23 cellular contexts compared by ENCODE assay signal in genomic region chr5:9373586-9373985, GRCh38.
DNase-seq lines count a peak whose midpoint lies in the region; ATAC-seq and TF ChIP-seq lines count a peak whose summit lies in the region.
"Had no signal": no experiment of that assay in that cellular context is flagged by ENCODE, and none has a peak within 500 bp of the region (broad histone marks: within the 10 kb centered on the region; RNA-seq: fewer than 3 reads in every experiment).

No MANE protein-coding gene starts in this region.

- peaks cover 30 to 52% of the 10 kb centered on the region in 2 experiments for H3K79me1 ChIP-seq in IMR-90 (ENCODE audit: low read depth in 1 of 2, low read length in 2 of 2)

- H2AK5ac ChIP-seq in IMR-90 (ENCODE audit: low read depth, low read length), result no peak overlapping the region

- TF ChIP-seq CTCF in IMR-90 (conservative IDR thresholded peaks at IDR 0.05; ENCODE audit: low read depth, low read length) (no peak), astrocyte of the cerebellum (IDR thresholded peaks at IDR 0.05; ENCODE audit: low read depth, low read length, missing control alignments) (no peak), fibroblast of mammary gland (conservative IDR thresholded peaks at IDR 0.05; ENCODE audit: control insufficient read depth, insufficient read depth, low read depth, low read length) (no peak), omental fat pad (IDR thresholded peaks at IDR 0.05) (no peak)

- no peak overlapping the region for H2AK9ac ChIP-seq in IMR-90 (replicated peaks; ENCODE audit: low read depth, low read length, poor library complexity)

- no peak for TF ChIP-seq RAD21 in IMR-90 (IDR thresholded peaks at IDR 0.05; ENCODE audit: low read length)

- CTCF ChIA-PET in IMR-90 (lab: Yijun Ruan, JAX), result no interaction called here

- H3K14ac ChIP-seq in IMR-90 (replicated peaks; ENCODE audit: low read depth, low read length), result no peak overlapping the region

- H3K9me1 ChIP-seq in IMR-90 (ENCODE audit: insufficient read depth, low read length), result peaks cover 26% of the 10 kb centered on the region

- WGBS in IMR-90 (ENCODE audit: extremely low coverage in 2 of 2, insufficient read length in 1 of 2), 2 experiments, result no CpG with 5 or more reads among the region's 2 CpGs

- H2BK5ac ChIP-seq in IMR-90 (ENCODE audit: low read depth, low read length, poor library complexity, severe bottlenecking), result no peak overlapping the region

- H4K8ac ChIP-seq in IMR-90 (ENCODE audit: low read depth in 2 of 2, low read length in 2 of 2), result no peak overlapping the region

- dilution Hi-C loops in IMR-90 (cut with HindIII; ENCODE audit: low sequenced_read_pairs, unreplicated experiment), result no loop called here

- H3K4ac ChIP-seq in IMR-90 (ENCODE audit: low read depth, low read length), result no peak overlapping the region

- no peak overlapping the region for H3K56ac ChIP-seq in IMR-90 (ENCODE audit: extremely low read depth, insufficient read depth, low read length)

- intact Hi-C loops in IMR-90 (cut with micrococcal nuclease), result no loop called here

- no peak overlapping the region for H2BK20ac ChIP-seq in IMR-90 (ENCODE audit: low read depth, low read length)

- H4K5ac ChIP-seq in IMR-90 (ENCODE audit: low read depth, low read length), result no peak overlapping the region

- peaks cover 2% of the 10 kb centered on the region; the same call in 1 of the 2 replicates for H3K36me3 ChIP-seq in IMR-90 (ENCODE audit: control insufficient read depth, insufficient read depth, low read length)

- DNase-seq in IMR-90 (peak; percentile 81), astrocyte of the cerebellum (ENCODE audit: low read depth) (peak; percentile 34), fibroblast of mammary gland (ENCODE audit: low read depth) (peak; percentile 33), skeletal muscle cell (ENCODE audit: low read depth) (peak; percentile 30), GM19238 (ENCODE audit: insufficient read length, low spot score) (no peak), omental fat pad (ENCODE audit: low spot score) (no peak)
- DNase-seq: C1 segment of cervical spinal cord; Caco-2; CD8-positive, alpha-beta T cell; EL; GF-D8; GM23248; H7; KBM-7; NCI-H1105 treated with DMSO at 0.1 percent for 48 hours; NCI-H146; NCI-H1930; NCI-H2107; NCI-H524 treated with DMSO at 0.1 percent for 48 hours; Right ventricle myocardium superior; RPMI8226 had no signal

- no peaks in the 10 kb centered on the region for H3K9me3 ChIP-seq in IMR-90 (ENCODE audit: control insufficient read depth, insufficient read depth, low read length)
- H3K9me3 ChIP-seq: Caco-2 had no signal

- H3K4me1 ChIP-seq in IMR-90 (ENCODE audit: control insufficient read depth, insufficient read depth, low read length), result peaks cover 16% of the 10 kb centered on the region
- H3K4me1 ChIP-seq: Caco-2 had no signal

- H3K4me3 ChIP-seq in IMR-90 (ENCODE audit: insufficient read depth, low read depth, low read length), result no peak overlapping the region
- H3K4me3 ChIP-seq in astrocyte of the cerebellum (ENCODE audit: low read depth, low read length), result no peak overlapping the region
- no peak overlapping the region for H3K4me3 ChIP-seq in fibroblast of mammary gland (ENCODE audit: control insufficient read depth, low read depth, low read length)
- no peak overlapping the region for H3K4me3 ChIP-seq in skeletal muscle cell (ENCODE audit: low read depth, low read length)
- H3K4me3 ChIP-seq: GM23248, SJSA1 had no signal

- TF ChIP-seq POLR2A in IMR-90 (IDR thresholded peaks at IDR 0.05; ENCODE audit: low read depth, low read length), result no peak

- ATAC-seq in IMR-90 (ENCODE audit: low read depth), result 0 out of 2 replicates have a peak, but pooled peaks have one; percentile 14
- no peak for ATAC-seq in omental fat pad (ENCODE audit: low FRiP score)
- ATAC-seq in GM21717 (IDR thresholded peaks at IDR 0.05; ENCODE audit: unreplicated experiment), result no peak
- ATAC-seq: CD8-positive, alpha-beta T cell had no signal

- no peak overlapping the region for H2BK120ac ChIP-seq in IMR-90 (ENCODE audit: low read depth, low read length)

- H2BK15ac ChIP-seq in IMR-90 (ENCODE audit: low read depth, low read length), result no peak overlapping the region

- no peak overlapping the region for H2AFZ ChIP-seq in IMR-90 (replicated peaks; ENCODE audit: low read length, poor library complexity)
- H2AFZ ChIP-seq: GM23248 had no signal

- H3K27me3 ChIP-seq in IMR-90 (ENCODE audit: control insufficient read depth, insufficient read depth, low read length), result no peaks in the 10 kb centered on the region
- H3K27me3 ChIP-seq: SJSA1 had no signal

- no TSS peak for BruUV-seq in IMR-90 (replicated peaks; lab: Mats Ljungman, UMichigan)

- H3K23ac ChIP-seq in IMR-90 (ENCODE audit: low read depth, low read length), result no peak overlapping the region

- peaks cover 15% of the 10 kb centered on the region; the same call in 1 of the 2 replicates for H4K20me1 ChIP-seq in IMR-90 (ENCODE audit: insufficient read depth, low read length)

- no peak overlapping the region for H4K91ac ChIP-seq in IMR-90 (ENCODE audit: insufficient read depth, low read depth, low read length)

- H3K27ac ChIP-seq in IMR-90 (ENCODE audit: insufficient read depth, low read length), result no peak overlapping the region
- H3K27ac ChIP-seq: GM23248, SJSA1 had no signal

- no peak overlapping the region for H3K18ac ChIP-seq in IMR-90 (ENCODE audit: low read depth, low read length)

- no peak overlapping the region for H3K4me2 ChIP-seq in IMR-90 (ENCODE audit: low read depth, low read length)

- H3K9ac ChIP-seq in IMR-90 (ENCODE audit: low read depth, low read length), result no peak overlapping the region
- H3K9ac ChIP-seq: GM23248 had no signal

- in situ Hi-C loops in IMR-90 (cut with MboI; ENCODE audit: low sequenced_read_pairs), result no loop called here
- in situ Hi-C loops in astrocyte of the cerebellum (cut with HindIII; ENCODE audit: low sequenced_read_pairs), result no loop called here

- POLR2A ChIA-PET in IMR-90 (lab: Charles Lee; ENCODE audit: unreplicated experiment), result no interaction called here

TF ChIP-seq in IMR-90, 13 proteins besides CTCF, POLR2A, EP300 and RAD21:
- TF ChIP-seq CEBPB (IDR thresholded peaks at IDR 0.05; ENCODE audit: low read depth, low read length), result no peak
- TF ChIP-seq, protein P1, sequence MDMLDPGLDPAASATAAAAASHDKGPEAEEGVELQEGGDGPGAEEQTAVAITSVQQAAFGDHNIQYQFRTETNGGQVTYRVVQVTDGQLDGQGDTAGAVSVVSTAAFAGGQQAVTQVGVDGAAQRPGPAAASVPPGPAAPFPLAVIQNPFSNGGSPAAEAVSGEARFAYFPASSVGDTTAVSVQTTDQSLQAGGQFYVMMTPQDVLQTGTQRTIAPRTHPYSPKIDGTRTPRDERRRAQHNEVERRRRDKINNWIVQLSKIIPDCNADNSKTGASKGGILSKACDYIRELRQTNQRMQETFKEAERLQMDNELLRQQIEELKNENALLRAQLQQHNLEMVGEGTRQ (IDR thresholded peaks at IDR 0.05; ENCODE audit: low read depth, low read length), result no peak
- no peak for TF ChIP-seq FOS (IDR thresholded peaks at IDR 0.05; ENCODE audit: low read depth, low read length)
- TF ChIP-seq CHD1 (IDR thresholded peaks at IDR 0.05; ENCODE audit: low read depth, low read length), result no peak
- TF ChIP-seq MAFK (IDR thresholded peaks at IDR 0.05; ENCODE audit: low read depth, low read length), result no peak
- no peak for TF ChIP-seq BHLHE40 (IDR thresholded peaks at IDR 0.05; ENCODE audit: low read depth, low read length)
- no peak for TF ChIP-seq RCOR1 (IDR thresholded peaks at IDR 0.05; ENCODE audit: insufficient replicate concordance, low read length)
- TF ChIP-seq MXI1 (IDR thresholded peaks at IDR 0.05; ENCODE audit: borderline replicate concordance, low read depth, low read length), result no peak
- TF ChIP-seq NFE2L2 (IDR thresholded peaks at IDR 0.05; ENCODE audit: low read depth, low read length), result no peak
- TF ChIP-seq RFX5 (IDR thresholded peaks at IDR 0.05; ENCODE audit: low read depth, low read length), result no peak
- no peak for TF ChIP-seq MAZ (IDR thresholded peaks at IDR 0.05; ENCODE audit: borderline replicate concordance, low read depth, low read length)
- TF ChIP-seq SMC3 (IDR thresholded peaks at IDR 0.05; ENCODE audit: low read depth, low read length), result no peak; the same call in 1 of the 2 replicates
- TF ChIP-seq ELK1 (IDR thresholded peaks at IDR 0.05; ENCODE audit: borderline replicate concordance, low read depth, low read length), result no peak

Comparison
In these comparisons a context has a peak if more than half of its experiments do, and no peak if none do; other contexts are left out.
1. DNase-seq: peak in IMR-90 (single experiment), astrocyte of the cerebellum (single experiment), fibroblast of mammary gland (single experiment) and skeletal muscle cell (single experiment); none in GM19238 (single experiment) and omental fat pad (single experiment).